ENCODE assay signal across 9 cellular contexts in genomic region chr14:69610859-69611263, GRCh38. TPM values are rescaled to one million over a fixed set of nuclear protein-coding genes. Genes with fewer than 3 reads are reported as not detected.
A peak's percentile ranks its signal among the peaks of the same experiment; 100 is the strongest.
DNase-seq lines count a peak whose midpoint lies in the region; ATAC-seq, FAIRE-seq and TF ChIP-seq lines count a peak whose summit lies in the region.
"Had no signal": no experiment of that assay in that cellular context is flagged by ENCODE, and none has a peak within 500 bp of the region (broad histone marks: within the 10 kb centered on the region; RNA-seq: fewer than 3 reads in every experiment).

No MANE protein-coding gene starts in this region.

- H3K27me3 Mint-ChIP-seq in type B pancreatic cell: no peaks in the 10 kb centered on the region

- TF ChIP-seq POLR2A in K562 (conservative IDR thresholded peaks at IDR 0.05): no peak

- in situ Hi-C loops in K562 (cut with MboI): no loop called here

- peak overlapping the region; percentile 94 for H2AFZ ChIP-seq in K562 (ENCODE audit: low read depth, low read length)

- POLR2A ChIA-PET in BJ (lab: Charles Lee) (no interaction called here), K562 (lab: Yijun Ruan, JAX) (interaction anchor here (0.7 to 1.2 kb wide), 3 partner anchors 28 to 156 kb away, joined by 4 read pairs; partner anchors contain the start of gene SRSF5)

- H3K4me1 Mint-ChIP-seq in type B pancreatic cell (ENCODE audit: unreplicated experiment): peaks cover 61% of the 10 kb centered on the region

- ATAC-seq in K562 (no peak), GM19395 (IDR thresholded peaks at IDR 0.05; ENCODE audit: unreplicated experiment) (no peak)

- WGBS in K562 (ENCODE audit: insufficient coverage, low coverage, missing lambda C conversion rate): 3% methylated on average over 10 of the region's 10 CpGs
- WGBS in liver: 11% methylated on average over 10 of the region's 10 CpGs

- FAIRE-seq in K562 (lab: Jason Lieb, UNC): peak; percentile 71

- H3K9me3 Mint-ChIP-seq in type B pancreatic cell: no peaks in the 10 kb centered on the region

- H3K27me3 ChIP-seq in BJ (ENCODE audit: control insufficient read depth, insufficient read depth, low read length): no peaks in the 10 kb centered on the region
- H3K27me3 ChIP-seq in HUES48 (ENCODE audit: control insufficient read depth, insufficient read depth, low read length): peaks cover 7% of the 10 kb centered on the region; the same call in 1 of the 2 replicates
- H3K27me3 ChIP-seq in K562 (ENCODE audit: control insufficient read depth in 2 of 2, insufficient read depth in 2 of 2, low read length in 2 of 2): no peaks in the 10 kb centered on the region
- no peaks in the 10 kb centered on the region for H3K27me3 ChIP-seq in liver (ENCODE audit: control insufficient read depth in 4 of 4, insufficient read depth in 4 of 4, low read length in 3 of 4)

- TF ChIP-seq EP300 in K562 (IDR thresholded peaks at IDR 0.05; ENCODE audit: low read length): no peak

- H3K9ac ChIP-seq in HUES48 (ENCODE audit: low read depth, low read length) (no peak overlapping the region), K562 (ENCODE audit: insufficient read depth in 1 of 2, low read depth in 2 of 2, low read length in 2 of 2) (peak overlapping the region; percentile 66 to 85; a peak in 3 of 4 replicates), liver (ENCODE audit: low read depth in 1 of 2, low read length in 2 of 2) (peak overlapping the region; percentile 8 to 85)

- no peaks in the 10 kb centered on the region for H3K9me3 ChIP-seq in HUES48 (ENCODE audit: control insufficient read depth, insufficient read depth, low read length)
- H3K9me3 ChIP-seq in K562 (replicated peaks; ENCODE audit: control insufficient read depth, insufficient read depth, low read depth, low read length): no peaks in the 10 kb centered on the region
- no peaks in the 10 kb centered on the region for H3K9me3 ChIP-seq in liver (ENCODE audit: control insufficient read depth in 4 of 4, low read length in 3 of 4)

- no peak for DNase-seq in BJ (ENCODE audit: low read depth)
- DNase-seq in K562 (ENCODE audit: extremely low read depth in 1 of 4, low spot score in 3 of 4): no peak
- no peak for DNase-seq in type B pancreatic cell (ENCODE audit: extremely low spot score, unreplicated experiment)
- DNase-seq in KG1 (lab: John Stamatoyannopoulos, UW): no peak
- no peak for DNase-seq in stimulated activated CD4-positive, alpha-beta T cell treated with anti-CD3 and anti-CD28 coated beads, Interleukin-4, amount 100 ng/mL, for 24 hours

- CTCF ChIA-PET in BJ (lab: Yijun Ruan, JAX): interaction anchor here (0.6 to 5.0 kb wide), 6 partner anchors 16 to 122 kb away, joined by 3 to 31 read pairs (median 4); no protein-coding TSS in a partner anchor
- CTCF ChIA-PET in K562 (lab: Yijun Ruan, JAX; ENCODE audit: low intra/inter-chr PET ratio): no interaction called here

- no peaks in the 10 kb centered on the region for H3K9me1 ChIP-seq in K562 (ENCODE audit: control insufficient read depth, insufficient read depth, low read length)

- H3K4me3 Mint-ChIP-seq in type B pancreatic cell: peak overlapping the region; percentile 95

- H3K36me3 ChIP-seq in BJ (ENCODE audit: control insufficient read depth, insufficient read depth, low read length) (no peaks in the 10 kb centered on the region; the same call in 1 of the 2 replicates), HUES48 (ENCODE audit: control insufficient read depth, insufficient read depth, low read length) (no peaks in the 10 kb centered on the region), K562 (ENCODE audit: control insufficient read depth, insufficient read depth, low read length) (peaks cover 18% of the 10 kb centered on the region; the same call in 2 of the 3 replicates), liver (ENCODE audit: control insufficient read depth in 4 of 4, insufficient read depth in 3 of 4, low read depth in 1 of 4, low read length in 3 of 4) (no peaks in the 10 kb centered on the region)

- BruUV-seq in K562 (replicated peaks; lab: Mats Ljungman, UMichigan): TSS peak; percentile 70

- peak overlapping the region; percentile 90 for H3K4me2 ChIP-seq in K562 (ENCODE audit: insufficient read depth, low read length)

- intact Hi-C loops in K562 (cut with micrococcal nuclease): loop anchor here (5.0 kb wide), 1 partner anchor 86 kb away; no protein-coding TSS in a partner anchor

- peaks cover 46% of the 10 kb centered on the region for H3K79me2 ChIP-seq in K562 (ENCODE audit: control insufficient read depth, insufficient read depth, low read length)

- TF ChIP-seq RAD21 in K562 (CRISPR knock-in tag; conservative IDR thresholded peaks at IDR 0.05 in 1 of 2, IDR thresholded peaks at IDR 0.05 in 1 of 2) (no peak), liver (IDR thresholded peaks at IDR 0.05) (no peak)

- no peaks in the 10 kb centered on the region for H3K36me3 Mint-ChIP-seq in type B pancreatic cell

- H3K27ac ChIP-seq in HUES48 (ENCODE audit: low read depth, low read length) (peak overlapping the region; percentile 55), K562 (ENCODE audit: extremely low read depth, low read depth, low read length) (peak overlapping the region; percentile 63), liver (ENCODE audit: low read depth in 1 of 2, low read length in 2 of 2) (peak overlapping the region; percentile 58 to 81)

- TF ChIP-seq CTCF in BJ (IDR thresholded peaks at IDR 0.05; ENCODE audit: insufficient read depth, low read depth, low read length) (no peak), K562 (IDR thresholded peaks at IDR 0.05 in 2 of 3, conservative IDR thresholded peaks at IDR 0.05 in 1 of 3; ENCODE audit: insufficient read depth in 2 of 3, low read depth in 1 of 3, low read length in 3 of 3) (no peak), liver (IDR thresholded peaks at IDR 0.05; ENCODE audit: low read depth, low read length, missing input control) (no peak), type B pancreatic cell (conservative IDR thresholded peaks at IDR 0.05) (no peak)

- H3K4me1 ChIP-seq in HUES48 (ENCODE audit: control insufficient read depth, insufficient read depth, low read length): peaks cover 11% of the 10 kb centered on the region
- peaks cover 25 to 31% of the 10 kb centered on the region in 2 experiments for H3K4me1 ChIP-seq in K562 (replicated peaks in 1 of 2; ENCODE audit: control insufficient read depth in 2 of 2, insufficient read depth in 2 of 2, low read length in 2 of 2)
- H3K4me1 ChIP-seq in liver (ENCODE audit: control insufficient read depth in 4 of 4, insufficient read depth in 4 of 4, low read length in 3 of 4): peaks cover 2 to 62% (median 50%) of the 10 kb centered on the region in 4 donors

- peak overlapping the region; percentile 42 for H3K4me3 ChIP-seq in BJ (ENCODE audit: low read depth, low read length)
- peak overlapping the region; percentile 74 for H3K4me3 ChIP-seq in HUES48 (ENCODE audit: low read depth, low read length)
- H3K4me3 ChIP-seq in K562: peak overlapping the region; percentile 53
- peak overlapping the region; percentile 53 to 73 (median 53) for H3K4me3 ChIP-seq in liver (ENCODE audit: low read depth in 1 of 3, low read length in 3 of 3)

- peak overlapping the region; percentile 94 for H3K27ac Mint-ChIP-seq in type B pancreatic cell

- H4K20me1 ChIP-seq in K562 (replicated peaks; ENCODE audit: control insufficient read depth, insufficient read depth, low read length): no peaks in the 10 kb centered on the region

TF ChIP-seq in K562, 482 proteins besides CTCF, POLR2A, EP300 and RAD21 (continues in another document):
- TF ChIP-seq SP1 (CRISPR knock-in tag; IDR thresholded peaks at IDR 0.05): no peak

RNA-seq across cellular contexts. Expression of gene SUSD6, which starts 0.5 kb away (rescaled TPM):
- polyA plus RNA-seq in BJ (2011; rRNA removed): 15.9 and 20.3 TPM in 2 replicates
- polyA minus RNA-seq in BJ (2011; rRNA and poly(A)+ RNA removed): 22.2 and 23.0 TPM in 2 replicates
- total RNA-seq in K562 (2011; cell fraction: chromatin; rRNA removed; ENCODE audit: low replicate concordance): 51.2 and 76.5 TPM in 2 replicates
- 50.5 and 58.7 TPM in 2 replicates for total RNA-seq in K562 (2011; cell fraction: nucleolus; rRNA removed)
- total RNA-seq in K562 (2011; cell fraction: nucleoplasm; rRNA removed): 56.2 and 57.9 TPM in 2 replicates
- total RNA-seq in K562 (2014; rRNA removed): 3.8 and 4.1 TPM in 2 replicates
- total RNA-seq in K562 (2014; rRNA removed; fragmentation: Illumina TruSeq; extraction: Trizol): 5.5 and 5.7 TPM in 2 replicates
- total RNA-seq in K562 (2015; rRNA removed; fragmentation: Illumina TruSeq; extraction: Trizol): 5.0 and 5.2 TPM in 2 replicates
- total RNA-seq in K562 (2021): 18.4 and 20.7 TPM in 2 replicates
- polyA plus RNA-seq in K562 (2011; rRNA removed): 13.0 and 25.6 TPM in 2 replicates
- 8.0 and 14.7 TPM in 2 replicates for polyA plus RNA-seq in K562 (2011; cell fraction: cytosol; rRNA removed)
- 63.8 and 68.6 TPM in 2 replicates for polyA plus RNA-seq in K562 (2011; cell fraction: nucleus; rRNA removed)
- polyA plus RNA-seq in K562 (2012): 5.8 and 7.8 TPM in 2 replicates
- 12.2 and 12.3 TPM in 2 replicates for polyA plus RNA-seq in K562 (2014; fragmentation: Illumina TruSeq; extraction: Trizol)
- 1 to 10 TPM; 2.9 to 5.6 TPM for polyA plus RNA-seq in K562 (2014; fragmentation: Nextera tagmentation; extraction: Ambion mirVana)
- polyA plus RNA-seq in K562 (2014; rRNA removed): 11.4 and 11.7 TPM in 2 replicates
- polyA minus RNA-seq in K562 (2011; rRNA and poly(A)+ RNA removed): 18.0 and 19.0 TPM in 2 replicates
- 7.5 and 9.8 TPM in 2 replicates for polyA minus RNA-seq in K562 (2011; cell fraction: cytosol; rRNA and poly(A)+ RNA removed)
- 15.6 and 35.9 TPM in 2 replicates for polyA minus RNA-seq in K562 (2011; cell fraction: nucleus; rRNA and poly(A)+ RNA removed)
- total RNA-seq in liver: 10 to 100 TPM in 1 of 2 donors, 1 to 10 TPM in 1; 7.9 to 10.8 TPM
- 1 to 10 TPM; 6.8 to 7.4 TPM for polyA plus RNA-seq in liver
- total RNA-seq in type B pancreatic cell (ENCODE audit: low replicate concordance): 31.7 and 78.9 TPM in 2 replicates

RNA-seq across cellular contexts. Expression of gene CCDC177, which starts 36.2 kb away (rescaled TPM):
- polyA plus RNA-seq in BJ (2011; rRNA removed) (not detected in 2 replicates), K562 (2011; rRNA removed) (not detected in 2 replicates), K562 (2014; fragmentation: Illumina TruSeq; extraction: Trizol) (not detected in 2 replicates), K562 (2014; fragmentation: Nextera tagmentation; extraction: Ambion mirVana) (not detected), K562 (2014; rRNA removed) (not detected in 2 replicates), liver (under 1 TPM in 1 of 2 donors, not detected in 1; 0.08 TPM)
- not detected in 2 replicates for polyA minus RNA-seq in BJ (2011; rRNA and poly(A)+ RNA removed)
- not detected in 2 replicates for total RNA-seq in K562 (2011; cell fraction: chromatin; rRNA removed; ENCODE audit: low replicate concordance)
- total RNA-seq in K562 (2011; cell fraction: nucleolus; rRNA removed): not detected in 2 replicates
- not detected in 2 replicates for total RNA-seq in K562 (2011; cell fraction: nucleoplasm; rRNA removed)
- total RNA-seq in K562 (2014; rRNA removed) (not detected in 2 replicates), K562 (2014; rRNA removed; fragmentation: Illumina TruSeq; extraction: Trizol) (not detected in 2 replicates), K562 (2015; rRNA removed; fragmentation: Illumina TruSeq; extraction: Trizol) (not detected in 2 replicates), K562 (2021) (not detected in 2 replicates), liver (not detected), type B pancreatic cell (ENCODE audit: low replicate concordance) (0.21 and 3.4 TPM in 2 replicates)
- polyA plus RNA-seq in K562 (2011; cell fraction: cytosol; rRNA removed): not detected in 2 replicates
- polyA plus RNA-seq in K562 (2011; cell fraction: nucleus; rRNA removed): not detected in 2 replicates
- polyA plus RNA-seq in K562 (2012): not detected in 2 replicates
- polyA minus RNA-seq in K562 (2011; rRNA and poly(A)+ RNA removed): not detected in 2 replicates
- not detected in 2 replicates for polyA minus RNA-seq in K562 (2011; cell fraction: cytosol; rRNA and poly(A)+ RNA removed)
- polyA minus RNA-seq in K562 (2011; cell fraction: nucleus; rRNA and poly(A)+ RNA removed): not detected in 2 replicates
- total RNA-seq: HT1080 had no signal
